8 cellular contexts compared by ENCODE assay signal in the genomic region with DNA sequence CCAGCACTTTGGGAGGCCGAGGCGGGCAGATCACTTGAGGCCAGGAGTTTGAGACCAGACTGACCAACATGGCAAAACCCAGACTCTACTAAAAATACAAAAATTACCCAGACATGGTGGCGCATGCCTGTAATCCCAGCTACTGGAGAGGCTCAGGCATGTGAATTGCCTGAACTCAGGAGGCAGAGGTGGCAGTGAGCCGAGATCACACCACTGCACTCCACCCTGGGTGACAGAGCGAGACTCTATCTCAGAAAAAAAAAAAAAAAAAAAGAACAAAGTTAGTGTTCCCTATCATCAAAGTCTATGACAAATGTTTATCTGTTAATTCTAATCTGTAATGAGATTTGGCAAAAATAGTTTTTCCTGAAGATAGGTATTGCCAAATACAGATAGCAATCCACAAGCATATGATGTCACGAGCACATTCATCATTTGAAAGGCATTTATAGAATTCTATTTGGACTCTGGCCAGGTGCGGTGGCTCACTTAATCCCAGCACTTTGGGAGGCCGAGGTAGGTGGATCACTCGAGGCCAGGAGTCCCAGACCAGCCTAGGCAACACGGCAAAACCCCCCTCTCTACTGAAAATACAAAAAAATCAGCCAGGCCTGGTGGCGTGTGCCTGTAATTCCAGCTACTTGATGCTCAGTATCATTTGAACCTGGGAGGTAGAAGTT. TPM values are rescaled to one million over a fixed set of nuclear protein-coding genes. Genes with fewer than 3 reads are reported as not detected.
"Had no signal": no experiment of that assay in that cellular context is flagged by ENCODE, and none has a peak within 500 bp of the region (broad histone marks: within the 10 kb centered on the region; RNA-seq: fewer than 3 reads in every experiment).

No MANE protein-coding gene starts in this region.

RNA-seq across cellular contexts. Expression of a gene that starts 50.9 kb away (rescaled TPM):
- total RNA-seq: activated B cell treated with CpG ODN at 0.5 μM for 24 hours; activated CD8-positive, alpha-beta T cell treated with anti-CD3 and anti-CD28 coated beads for 36 hours; activated T-cell treated with anti-CD3 and anti-CD28 coated beads, Interleukin-2, amount 50 U/mL, for 4 hours; activated T-helper 17 cell treated with anti-CD3 and anti-CD28 coated beads, Interleukin-2, amount 50 U/mL, for 72 hours; astrocyte; dermis blood vessel endothelial cell; glomerular endothelial cell; T-helper 17 cell had no signal

RNA-seq across cellular contexts. Expression of a gene that starts 57.9 kb away (rescaled TPM):
- total RNA-seq: dermis blood vessel endothelial cell had no signal
